In the genomic region with DNA sequence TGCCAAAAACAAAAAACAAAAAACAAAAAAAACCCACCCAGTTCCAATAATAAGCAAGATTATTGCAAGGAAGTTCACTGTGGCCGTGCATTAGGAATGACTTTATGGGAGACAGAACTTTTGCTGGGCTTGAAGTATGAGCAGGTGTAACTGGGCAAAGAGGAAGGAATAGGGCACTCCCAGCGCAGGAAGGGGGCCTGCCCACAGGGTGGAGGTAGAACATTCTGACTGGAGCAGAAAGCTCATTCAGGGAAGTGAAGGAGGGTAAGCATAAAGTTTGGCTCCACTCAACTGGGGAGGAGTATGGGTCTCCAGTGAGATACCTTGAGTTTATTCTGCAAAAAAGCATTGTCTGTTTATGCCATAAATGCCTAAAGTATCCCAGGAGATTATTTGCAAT, we compare ENCODE assay signal across 14 cellular contexts. TPM values are rescaled to one million over a fixed set of nuclear protein-coding genes. Genes with fewer than 3 reads are reported as not detected.
A peak's percentile ranks its signal among the peaks of the same experiment; 100 is the strongest.
DNase-seq lines count a peak whose midpoint lies in the region; ATAC-seq and TF ChIP-seq lines count a peak whose summit lies in the region.
"Had no signal": no experiment of that assay in that cellular context is flagged by ENCODE, and none has a peak within 500 bp of the region (broad histone marks: within the 10 kb centered on the region; RNA-seq: fewer than 3 reads in every experiment).

No MANE protein-coding gene starts in this region.

- TF ChIP-seq CTCF in Loucy (conservative IDR thresholded peaks at IDR 0.05; ENCODE audit: low read length), result peak; percentile 49
- peak; percentile 26 for TF ChIP-seq CTCF in progenitor cell of endocrine pancreas (IDR thresholded peaks at IDR 0.05; ENCODE audit: unreplicated experiment)

- in situ Hi-C loops in T47D (cut with HindIII; ENCODE audit: low pct_unique_long_range_greater_than_20kb, low sequenced_read_pairs), result no loop called here

- ATAC-seq in GM21528 (IDR thresholded peaks at IDR 0.05; ENCODE audit: low FRiP score, unreplicated experiment), result no peak
- ATAC-seq: esophagus mucosa had no signal

- H3K4me3 ChIP-seq in Loucy (ENCODE audit: low read length, poor library complexity, severe bottlenecking), result no peak overlapping the region
- H3K4me3 ChIP-seq: cardiac muscle cell, ovary, PC-9 had no signal

- no peaks in the 10 kb centered on the region for H3K9me3 ChIP-seq in Loucy (ENCODE audit: insufficient read depth, low read depth, low read length)
- H3K9me3 ChIP-seq: ovary had no signal

- no peaks in the 10 kb centered on the region for H3K36me3 Mint-ChIP-seq in progenitor cell of endocrine pancreas (ENCODE audit: insufficient read depth)

- no peaks in the 10 kb centered on the region for H3K36me3 ChIP-seq in Loucy (ENCODE audit: insufficient read depth, low read length)
- H3K36me3 ChIP-seq: cardiac muscle cell, ovary had no signal

- H3K4me2 ChIP-seq in Loucy (ENCODE audit: low read depth, low read length, poor library complexity, severe bottlenecking), result no peak overlapping the region
- H3K4me2 ChIP-seq: PC-9 had no signal

- H3K4me3 Mint-ChIP-seq in progenitor cell of endocrine pancreas (ENCODE audit: low read depth), result no peak overlapping the region

- DNase-seq in NCI-H2227 (lab: John Stamatoyannopoulos, UW; ENCODE audit: unreplicated experiment) (peak; percentile 7), NCI-H2227 treated with DMSO at 0.1 percent for 48 hours (lab: John Stamatoyannopoulos, UW) (no peak), T47D (ENCODE audit: low read depth in 1 of 2, low spot score in 1 of 2) (peak; percentile 24 to 54), progenitor cell of endocrine pancreas (ENCODE audit: low spot score, unreplicated experiment) (no peak), NCI-H510A (lab: John Stamatoyannopoulos, UW) (no peak), hepatic stellate cell (ENCODE audit: low spot score) (no peak)
- DNase-seq: islet precursor cell; PC-9; stimulated activated naive CD4-positive, alpha-beta T cell had no signal

- H2AFZ ChIP-seq in Loucy (ENCODE audit: low read length), result no peak overlapping the region
- H2AFZ ChIP-seq: PC-9 had no signal

- H3K27me3 Mint-ChIP-seq in progenitor cell of endocrine pancreas, result no peaks in the 10 kb centered on the region

- H3F3A ChIP-seq in Loucy (ENCODE audit: low read depth), result no peaks in the 10 kb centered on the region

- H3K9ac ChIP-seq in Loucy (ENCODE audit: low read depth, low read length, poor library complexity, severe bottlenecking), result no peak overlapping the region

- H4K20me1 ChIP-seq in Loucy (ENCODE audit: insufficient read depth, low read length, poor library complexity, severe bottlenecking), result no peaks in the 10 kb centered on the region

- H3K27ac Mint-ChIP-seq in progenitor cell of endocrine pancreas, result no peak overlapping the region

- H3K9me3 Mint-ChIP-seq in progenitor cell of endocrine pancreas (ENCODE audit: low read depth), result peaks cover 11% of the 10 kb centered on the region

- H3K4me1 ChIP-seq in Loucy (ENCODE audit: insufficient read depth, low read length, poor library complexity, severe bottlenecking), result no peaks in the 10 kb centered on the region

- peaks cover 9% of the 10 kb centered on the region for H3K4me1 Mint-ChIP-seq in progenitor cell of endocrine pancreas (ENCODE audit: low read depth)

- H3K9me2 ChIP-seq in Loucy (replicated peaks; ENCODE audit: low read depth, low read length), result no peaks in the 10 kb centered on the region

- H3K79me2 ChIP-seq in Loucy (ENCODE audit: insufficient read depth, low read length), result no peaks in the 10 kb centered on the region

- no peaks in the 10 kb centered on the region for H3K27me3 ChIP-seq in Loucy (ENCODE audit: insufficient read depth, low read length, poor library complexity, severe bottlenecking)
- H3K27me3 ChIP-seq: ovary had no signal

RNA-seq across cellular contexts. Expression of a gene that starts 42.1 kb away (rescaled TPM):
- total RNA-seq in progenitor cell of endocrine pancreas, result 8.9 and 9.5 TPM in 2 replicates

Comparison
In these comparisons a context has a peak if more than half of its experiments do, and no peak if none do; other contexts are left out.
1. DNase-seq: peak in NCI-H2227 (single experiment) and T47D (2 of 2); none in NCI-H2227 treated with DMSO at 0.1 percent for 48 hours (single experiment), progenitor cell of endocrine pancreas (single experiment), NCI-H510A (single experiment) and hepatic stellate cell (single experiment).